In the genomic region with DNA sequence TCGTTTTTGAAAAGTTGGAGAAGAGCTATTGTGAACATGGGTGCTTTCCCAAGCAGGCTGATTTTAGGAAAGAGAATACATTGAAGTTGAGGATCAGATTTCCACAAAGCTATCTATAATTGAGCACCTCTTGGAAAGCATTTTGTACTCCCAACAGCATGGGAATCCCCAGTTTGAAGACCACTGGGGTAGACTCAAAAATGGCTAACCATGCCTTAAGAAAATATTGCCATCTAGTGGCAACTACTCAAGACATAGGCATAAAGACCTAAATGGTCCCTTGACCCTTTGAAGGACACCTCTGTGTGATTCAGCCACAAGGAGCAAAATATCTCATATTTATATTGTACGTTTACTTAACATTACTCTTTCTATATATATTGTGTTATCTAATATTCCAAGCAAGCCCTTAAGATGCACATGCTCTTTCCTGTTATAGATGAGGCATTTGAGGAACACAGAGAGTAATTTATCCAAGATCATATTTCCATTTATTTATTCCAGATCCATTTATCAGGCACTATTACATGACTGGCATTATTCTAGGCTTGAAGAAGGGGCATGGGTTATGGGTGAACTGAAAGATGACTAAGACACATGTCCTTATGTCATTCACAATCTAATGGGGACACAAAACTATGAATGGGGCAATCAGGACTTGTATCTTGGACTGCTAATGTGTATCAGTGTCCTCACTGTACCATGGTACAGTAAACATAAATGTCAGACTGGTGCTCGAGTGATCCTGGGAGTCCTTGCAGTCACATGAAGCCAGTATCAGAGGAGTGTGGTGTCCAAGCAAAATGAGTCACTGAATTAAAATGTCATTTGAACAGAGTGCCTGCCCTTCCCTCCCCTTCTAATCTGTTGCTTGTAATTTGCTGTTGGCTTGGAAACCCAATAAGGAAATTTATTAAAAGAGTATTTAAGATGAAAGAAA, we compare ENCODE assay signal across 9 cellular contexts.
DNase-seq lines count a peak whose midpoint lies in the region; ATAC-seq, FAIRE-seq and TF ChIP-seq lines count a peak whose summit lies in the region.
"Had no signal": no experiment of that assay in that cellular context is flagged by ENCODE, and none has a peak within 500 bp of the region (broad histone marks: within the 10 kb centered on the region; RNA-seq: fewer than 3 reads in every experiment).

No MANE protein-coding gene starts in this region.

- DNase-seq in D721Med (ENCODE audit: insufficient read length, low spot score) (peak; percentile 33), HFF-Myc (ENCODE audit: extremely low read depth, low read depth) (no peak), retina (peak; percentile 22)
- DNase-seq in activated T-cell treated with anti-CD3 and anti-CD28 coated beads, Interleukin-2, amount 50 U/mL, for 4 hours = no peak
- no peak for DNase-seq in effector CD4-positive, alpha-beta T cell

- H3K36me3 ChIP-seq in gastroesophageal sphincter = no peaks in the 10 kb centered on the region

- no peaks in the 10 kb centered on the region for H3K27me3 ChIP-seq in gastroesophageal sphincter

- H3K4me3 Mint-ChIP-seq in activated T-cell treated with anti-CD3 and anti-CD28 coated beads, Interleukin-2, amount 50 U/mL, for 4 hours = no peak overlapping the region

- peaks cover 4% of the 10 kb centered on the region for H3K4me1 Mint-ChIP-seq in activated T-cell treated with anti-CD3 and anti-CD28 coated beads, Interleukin-2, amount 50 U/mL, for 4 hours (ENCODE audit: low read depth)

- no peaks in the 10 kb centered on the region for H3K36me3 Mint-ChIP-seq in activated T-cell treated with anti-CD3 and anti-CD28 coated beads, Interleukin-2, amount 50 U/mL, for 4 hours (ENCODE audit: insufficient read depth)

- no peak overlapping the region for H3K27ac ChIP-seq in gastroesophageal sphincter
- H3K27ac ChIP-seq: SK-N-MC had no signal

- peak; percentile 41 for FAIRE-seq in D721Med (lab: Jason Lieb, UNC)

- H3K9me3 ChIP-seq in gastroesophageal sphincter = no peaks in the 10 kb centered on the region

- TF ChIP-seq EP300 in gastroesophageal sphincter (IDR thresholded peaks at IDR 0.05) = no peak

- TF ChIP-seq POLR2A in gastroesophageal sphincter (IDR thresholded peaks at IDR 0.05) = no peak

- peak; percentile 54 for TF ChIP-seq CTCF in D721Med (IDR thresholded peaks at IDR 0.05; ENCODE audit: insufficient read depth, missing control alignments)
- TF ChIP-seq CTCF in HFF-Myc (IDR thresholded peaks at IDR 0.05; ENCODE audit: low read depth, low read length, missing control alignments) = peak; percentile 56
- peak in 3 of 4 experiments; percentile 22 to 53 (median 29) for TF ChIP-seq CTCF in gastroesophageal sphincter (IDR thresholded peaks at IDR 0.05)

- WGBS in gastroesophageal sphincter (ENCODE audit: low coverage in 1 of 2), 2 donors = 48 to 52% methylated on average over 3 of the region's 3 CpGs

- H3K27me3 Mint-ChIP-seq in activated T-cell treated with anti-CD3 and anti-CD28 coated beads, Interleukin-2, amount 50 U/mL, for 4 hours (ENCODE audit: low read depth) = no peaks in the 10 kb centered on the region

- ATAC-seq in SK-N-SH treated with all-trans-retinoic acid at 6 μM for 48 hours (peak; percentile 84), gastroesophageal sphincter (peak; percentile 55), HG02852 (IDR thresholded peaks at IDR 0.05; ENCODE audit: unreplicated experiment) (no peak)
- no peak for ATAC-seq in activated T-cell treated with anti-CD3 and anti-CD28 coated beads, Interleukin-2, amount 50 U/mL, for 4 hours

- peaks cover 0 to 8% (median 0%) of the 10 kb centered on the region in 3 donors for H3K4me1 ChIP-seq in gastroesophageal sphincter

- H3K9me3 Mint-ChIP-seq in activated T-cell treated with anti-CD3 and anti-CD28 coated beads, Interleukin-2, amount 50 U/mL, for 4 hours = no peaks in the 10 kb centered on the region

- H3K4me3 ChIP-seq in HFF-Myc (replicated peaks; ENCODE audit: low read depth, low read length) (no peak overlapping the region), gastroesophageal sphincter (no peak overlapping the region)
- H3K4me3 ChIP-seq: SK-N-MC had no signal

TF ChIP-seq in SK-N-SH treated with all-trans-retinoic acid at 6 μM for 48 hours, 23 proteins besides CTCF, POLR2A, EP300 and RAD21:
- no peak for TF ChIP-seq SNAI2 (CRISPR knock-in tag; IDR thresholded peaks at IDR 0.05)
- TF ChIP-seq TCF4 (CRISPR knock-in tag; IDR thresholded peaks at IDR 0.05; ENCODE audit: borderline replicate concordance) = no peak
- TF ChIP-seq ARNTL (CRISPR knock-in tag; IDR thresholded peaks at IDR 0.05; ENCODE audit: borderline replicate concordance, low read depth) = no peak
- TF ChIP-seq PPARA (CRISPR knock-in tag; IDR thresholded peaks at IDR 0.05; ENCODE audit: borderline replicate concordance) = no peak
- no peak for TF ChIP-seq ZNF8 (CRISPR knock-in tag; IDR thresholded peaks at IDR 0.05)

Comparison
In these comparisons a context has a peak if more than half of its experiments do, and no peak if none do; other contexts are left out.
1. DNase-seq: peak in D721Med (single experiment) and retina (single experiment); none in HFF-Myc (single experiment), activated T-cell treated with anti-CD3 and anti-CD28 coated beads, Interleukin-2, amount 50 U/mL, for 4 hours (single experiment) and effector CD4-positive, alpha-beta T cell (single experiment).
2. ATAC-seq: peak in SK-N-SH treated with all-trans-retinoic acid at 6 μM for 48 hours (single experiment) and gastroesophageal sphincter (single experiment); none in HG02852 (single experiment) and activated T-cell treated with anti-CD3 and anti-CD28 coated beads, Interleukin-2, amount 50 U/mL, for 4 hours (0 of 2).
3. Peak in every context shown above with its lines, with median percentiles within 50 percentile points of each other: CTCF ChIP-seq.